Comparison of ENCODE assay signal across 23 cellular contexts in genomic region chr2:121239471-121239870, GRCh38. TPM values are rescaled to one million over a fixed set of nuclear protein-coding genes. Genes with fewer than 3 reads are reported as not detected.
DNase-seq lines count a peak whose midpoint lies in the region; ATAC-seq, FAIRE-seq and TF ChIP-seq lines count a peak whose summit lies in the region.
"Had no signal": no experiment of that assay in that cellular context is flagged by ENCODE, and none has a peak within 500 bp of the region (broad histone marks: within the 10 kb centered on the region; RNA-seq: fewer than 3 reads in every experiment).

No MANE protein-coding gene starts in this region.

- peaks cover 40 to 89% of the 10 kb centered on the region in 2 experiments; a peak in 4 of 5 replicates for H3K27me3 ChIP-seq in K562 (ENCODE audit: control insufficient read depth in 2 of 2, insufficient read depth in 2 of 2, low read length in 2 of 2)
- no peaks in the 10 kb centered on the region for H3K27me3 ChIP-seq in lower lobe of right lung (ENCODE audit: low read depth)
- no peaks in the 10 kb centered on the region for H3K27me3 ChIP-seq in thoracic aorta (replicated peaks; ENCODE audit: insufficient read depth)

- no peak for TF ChIP-seq EP300 in K562 (IDR thresholded peaks at IDR 0.05; ENCODE audit: low read length)

- POLR2A ChIA-PET in K562 (lab: Yijun Ruan, JAX), result interaction anchor here (0.6 kb wide), 2 partner anchors 27 to 135 kb away, joined by 3 to 4 read pairs; no protein-coding TSS in a partner anchor

- no peaks in the 10 kb centered on the region for H3K79me2 ChIP-seq in K562 (ENCODE audit: control insufficient read depth, insufficient read depth, low read length)

- peak; percentile 3 for DNase-seq in activated effector memory CD4-positive, alpha-beta T cell treated with anti-CD3 and anti-CD28 coated beads, Interleukin-2, amount 50 U/mL, for 16 hours
- DNase-seq in activated effector memory CD4-positive, alpha-beta T cell treated with Interleukin-2 at 50 U/mL for 16 hours, result no peak
- DNase-seq in K562 (ENCODE audit: extremely low read depth in 1 of 4, low spot score in 3 of 4) (no peak), lower lobe of right lung (peak; percentile 26), thoracic aorta (ENCODE audit: low spot score) (no peak), T-helper 1 cell (no peak)
- DNase-seq: AML-193; Caco-2; CD4-positive, alpha-beta T cell; DMS153; DMS79; GDM1; GOT3; H7; HFFc6 had no signal

- intact Hi-C loops in K562 (cut with micrococcal nuclease) (no loop called here), lower lobe of right lung (cut with DNase I) (no loop called here)

- TF ChIP-seq CTCF in K562 (IDR thresholded peaks at IDR 0.05 in 2 of 3, conservative IDR thresholded peaks at IDR 0.05 in 1 of 3; ENCODE audit: insufficient read depth in 2 of 3, low read depth in 1 of 3, low read length in 3 of 3) (no peak), lower lobe of right lung (IDR thresholded peaks at IDR 0.05) (no peak), thoracic aorta (IDR thresholded peaks at IDR 0.05) (no peak)

- no peak overlapping the region for H3K27ac ChIP-seq in K562 (ENCODE audit: extremely low read depth, low read depth, low read length)
- H3K27ac ChIP-seq in lower lobe of right lung, result no peak overlapping the region
- H3K27ac ChIP-seq in thoracic aorta, result no peak overlapping the region
- H3K27ac ChIP-seq: 22Rv1, A549, C4-2B had no signal

- H2AFZ ChIP-seq in K562 (ENCODE audit: low read depth, low read length), result no peak overlapping the region

- no peak for FAIRE-seq in K562 (lab: Jason Lieb, UNC)
- FAIRE-seq: A549, GM12892, GM18507 had no signal

- H3K4me1 ChIP-seq in K562 (replicated peaks in 1 of 2; ENCODE audit: control insufficient read depth in 2 of 2, insufficient read depth in 2 of 2, low read length in 2 of 2), result no peaks in the 10 kb centered on the region; a peak in 1 of 5 replicates
- no peaks in the 10 kb centered on the region for H3K4me1 ChIP-seq in lower lobe of right lung
- no peaks in the 10 kb centered on the region for H3K4me1 ChIP-seq in thoracic aorta (ENCODE audit: control insufficient read depth in 1 of 2, low read depth in 2 of 2)
- H3K4me1 ChIP-seq: A549, Caco-2 had no signal

- H3K36me3 ChIP-seq in K562 (ENCODE audit: control insufficient read depth, insufficient read depth, low read length) (no peaks in the 10 kb centered on the region), lower lobe of right lung (peaks cover 17% of the 10 kb centered on the region), thoracic aorta (no peaks in the 10 kb centered on the region)

- no peaks in the 10 kb centered on the region for H3K9me1 ChIP-seq in K562 (ENCODE audit: control insufficient read depth, insufficient read depth, low read length)

- BruUV-seq in K562 (replicated peaks; lab: Mats Ljungman, UMichigan), result no TSS peak

- no peak for TF ChIP-seq POLR2A in K562 (conservative IDR thresholded peaks at IDR 0.05)

- ATAC-seq in K562 (no peak), lower lobe of right lung (no peak), thoracic aorta (ENCODE audit: insufficient number of reproducible peaks, low FRiP score, low read depth) (peak; percentile 37), GM19351 (IDR thresholded peaks at IDR 0.05; ENCODE audit: unreplicated experiment) (no peak), GM21576 (IDR thresholded peaks at IDR 0.05; ENCODE audit: unreplicated experiment) (no peak)
- ATAC-seq: A549, HCT116 had no signal

- H3K9ac ChIP-seq in K562 (ENCODE audit: insufficient read depth in 1 of 2, low read depth in 2 of 2, low read length in 2 of 2), result no peak overlapping the region

- CTCF ChIA-PET in K562 (lab: Yijun Ruan, JAX; ENCODE audit: low intra/inter-chr PET ratio), result no interaction called here

- H3K4me3 ChIP-seq in K562 (no peak overlapping the region), lower lobe of right lung (no peak overlapping the region), thoracic aorta (no peak overlapping the region)
- H3K4me3 ChIP-seq: A549 had no signal

- in situ Hi-C loops in K562 (cut with MboI), result no loop called here

- no peak overlapping the region for H3K4me2 ChIP-seq in K562 (ENCODE audit: insufficient read depth, low read length)
- H3K4me2 ChIP-seq: A549 had no signal

- no peak for TF ChIP-seq RAD21 in K562 (CRISPR knock-in tag; conservative IDR thresholded peaks at IDR 0.05 in 1 of 2, IDR thresholded peaks at IDR 0.05 in 1 of 2)

- H3K9me3 ChIP-seq in K562 (replicated peaks; ENCODE audit: control insufficient read depth, insufficient read depth, low read depth, low read length), result no peaks in the 10 kb centered on the region
- no peaks in the 10 kb centered on the region for H3K9me3 ChIP-seq in lower lobe of right lung
- no peaks in the 10 kb centered on the region for H3K9me3 ChIP-seq in thoracic aorta
- H3K9me3 ChIP-seq: A549, Caco-2 had no signal

- WGBS in K562 (ENCODE audit: insufficient coverage, low coverage, missing lambda C conversion rate), result 15% methylated on average over 12 of the region's 15 CpGs

- H4K20me1 ChIP-seq in K562 (replicated peaks; ENCODE audit: control insufficient read depth, insufficient read depth, low read length), result peaks cover 7% of the 10 kb centered on the region; the same call in 1 of the 2 replicates

TF ChIP-seq in K562, 482 proteins besides CTCF, POLR2A, EP300 and RAD21:
- TF ChIP-seq SMARCA4 (IDR thresholded peaks at IDR 0.05) (no peak), ZNF263 (CRISPR knock-in tag; IDR thresholded peaks at IDR 0.05; ENCODE audit: borderline replicate concordance) (peak; percentile 41; the same call in 1 of the 2 replicates)

RNA-seq across cellular contexts. Expression of gene TFCP2L1, which starts 45.5 kb away (rescaled TPM):
- total RNA-seq in K562 (2011; cell fraction: chromatin; rRNA removed; ENCODE audit: low replicate concordance), result 0.83 and 0.92 TPM in 2 replicates
- 0.33 and 0.53 TPM in 2 replicates for total RNA-seq in K562 (2011; cell fraction: nucleolus; rRNA removed)
- total RNA-seq in K562 (2011; cell fraction: nucleoplasm; rRNA removed), result 0.73 and 1.1 TPM in 2 replicates
- total RNA-seq in K562 (2014; rRNA removed), result 0.45 and 0.49 TPM in 2 replicates
- total RNA-seq in K562 (2014; rRNA removed; fragmentation: Illumina TruSeq; extraction: Trizol), result 0.44 and 0.45 TPM in 2 replicates
- total RNA-seq in K562 (2015; rRNA removed; fragmentation: Illumina TruSeq; extraction: Trizol), result 0.34 and 0.36 TPM in 2 replicates
- 1.00 and 1.1 TPM in 2 replicates for total RNA-seq in K562 (2021)
- polyA plus RNA-seq in K562 (2011; rRNA removed), result 0.26 and 0.54 TPM in 2 replicates
- 0.56 and 1.3 TPM in 2 replicates for polyA plus RNA-seq in K562 (2011; cell fraction: cytosol; rRNA removed)
- 0.87 and 1.6 TPM in 2 replicates for polyA plus RNA-seq in K562 (2011; cell fraction: nucleus; rRNA removed)
- polyA plus RNA-seq in K562 (2012), result 0.27 and 1.2 TPM in 2 replicates
- polyA plus RNA-seq in K562 (2014; fragmentation: Illumina TruSeq; extraction: Trizol), result 0.51 and 0.58 TPM in 2 replicates
- under 1 TPM; 0.08 to 0.15 TPM for polyA plus RNA-seq in K562 (2014; fragmentation: Nextera tagmentation; extraction: Ambion mirVana)
- 0.42 and 0.74 TPM in 2 replicates for polyA plus RNA-seq in K562 (2014; rRNA removed)
- 0.51 and 0.74 TPM in 2 replicates for polyA minus RNA-seq in K562 (2011; rRNA and poly(A)+ RNA removed)
- polyA minus RNA-seq in K562 (2011; cell fraction: cytosol; rRNA and poly(A)+ RNA removed), result 0.48 and 0.73 TPM in 2 replicates
- polyA minus RNA-seq in K562 (2011; cell fraction: nucleus; rRNA and poly(A)+ RNA removed), result 0.22 and 0.27 TPM in 2 replicates
- total RNA-seq in lower lobe of right lung, result 19.2 TPM
- total RNA-seq in thoracic aorta, result 1 to 10 TPM; 1.1 to 3.4 TPM

Comparison
In these comparisons a context has a peak if more than half of its experiments do, and no peak if none do; other contexts are left out.
1. DNase-seq: peak in activated effector memory CD4-positive, alpha-beta T cell treated with anti-CD3 and anti-CD28 coated beads, Interleukin-2, amount 50 U/mL, for 16 hours (single experiment) and lower lobe of right lung (single experiment); none in activated effector memory CD4-positive, alpha-beta T cell treated with Interleukin-2 at 50 U/mL for 16 hours (single experiment), K562 (0 of 4), thoracic aorta (single experiment) and T-helper 1 cell (0 of 5).